In the genomic region with DNA sequence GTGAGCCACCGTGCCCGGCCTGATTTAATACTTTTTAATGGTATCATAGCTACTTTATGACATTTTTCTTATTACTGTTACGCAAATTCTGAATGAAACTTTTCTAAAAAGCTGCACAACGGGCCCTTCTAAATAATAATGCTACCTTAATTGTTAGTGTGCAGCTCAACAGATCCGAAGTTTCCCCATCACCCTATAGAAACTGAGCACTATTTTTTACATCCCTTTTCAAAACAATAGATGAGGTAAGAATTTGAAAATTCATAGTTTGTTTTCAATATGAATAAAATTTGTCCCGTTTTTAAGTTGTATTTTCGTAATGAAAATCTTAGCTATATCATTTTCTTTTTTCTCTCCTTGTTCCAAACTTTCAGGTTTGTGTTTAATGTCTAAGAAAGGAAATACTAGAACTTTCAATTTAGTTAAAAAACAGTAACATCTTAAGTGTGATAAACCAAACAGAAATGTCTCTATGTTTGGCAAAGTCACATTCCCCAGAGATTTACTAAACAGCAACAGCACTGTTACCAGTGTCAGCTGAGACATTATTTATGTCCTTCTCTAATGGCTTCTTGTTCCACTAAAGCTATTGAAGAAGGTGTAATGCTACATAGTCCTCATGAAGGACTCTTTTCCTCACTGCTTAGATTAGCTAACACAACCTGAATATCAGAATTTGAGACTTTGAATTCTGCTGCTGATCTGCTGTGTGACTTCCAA, we compare ENCODE assay signal across 15 cellular contexts. TPM values are rescaled to one million over a fixed set of nuclear protein-coding genes. Genes with fewer than 3 reads are reported as not detected.
DNase-seq lines count a peak whose midpoint lies in the region; ATAC-seq, FAIRE-seq and TF ChIP-seq lines count a peak whose summit lies in the region.
"Had no signal": no experiment of that assay in that cellular context is flagged by ENCODE, and none has a peak within 500 bp of the region (broad histone marks: within the 10 kb centered on the region; RNA-seq: fewer than 3 reads in every experiment).

No MANE protein-coding gene starts in this region.

- H3K9me3 Mint-ChIP-seq in activated naive CD4-positive, alpha-beta T cell treated with anti-CD3 and anti-CD28 coated beads, Interleukin-2, amount 50 U/mL, for 24 hours, result no peaks in the 10 kb centered on the region
- no peaks in the 10 kb centered on the region for H3K9me3 Mint-ChIP-seq in stimulated activated naive CD8-positive, alpha-beta T cell treated with anti-CD3 and anti-CD28 coated beads, Interleukin-15, amount 100 ng/mL, for 72 hours
- H3K9me3 Mint-ChIP-seq: activated naive CD8-positive, alpha-beta T cell treated with anti-CD3 and anti-CD28 coated beads, Interleukin-2, amount 10 ng/mL, durations not matched to agents 7 days and 5 days had no signal

- H3K4me3 ChIP-seq in OCI-LY1 (ENCODE audit: low read depth, low read length, poor library complexity, severe bottlenecking) (no peak overlapping the region), fibroblast of villous mesenchyme (ENCODE audit: low read depth, low read length) (no peak overlapping the region), small intestine (ENCODE audit: low read depth in 1 of 2, low read length in 2 of 2) (no peak overlapping the region)
- H3K4me3 ChIP-seq: heart left ventricle, thyroid gland had no signal

- H3K4me3 Mint-ChIP-seq in activated naive CD4-positive, alpha-beta T cell treated with anti-CD3 and anti-CD28 coated beads, Interleukin-2, amount 50 U/mL, for 24 hours, result peak overlapping the region; percentile 20
- H3K4me3 Mint-ChIP-seq in stimulated activated naive CD8-positive, alpha-beta T cell treated with anti-CD3 and anti-CD28 coated beads, Interleukin-15, amount 100 ng/mL, for 72 hours, result peak overlapping the region; percentile 1 to 10
- H3K4me3 Mint-ChIP-seq: activated naive CD8-positive, alpha-beta T cell treated with anti-CD3 and anti-CD28 coated beads, Interleukin-2, amount 10 ng/mL, durations not matched to agents 7 days and 5 days had no signal

- H3K4me1 ChIP-seq in OCI-LY1 (ENCODE audit: insufficient read depth, low read length, severe bottlenecking), result peaks cover 83% of the 10 kb centered on the region
- no peaks in the 10 kb centered on the region for H3K4me1 ChIP-seq in small intestine (ENCODE audit: control insufficient read depth in 2 of 2, insufficient read depth in 1 of 2, low read depth in 1 of 2, low read length in 1 of 2)
- H3K4me1 ChIP-seq: thyroid gland had no signal

- H3K36me3 ChIP-seq in OCI-LY1 (ENCODE audit: insufficient read depth, low read length), result 0 out of 2 replicates have a peak, but pooled peaks cover 4% of the 10 kb centered on the region
- no peaks in the 10 kb centered on the region for H3K36me3 ChIP-seq in small intestine (ENCODE audit: control insufficient read depth in 2 of 2, insufficient read depth in 2 of 2, low read length in 2 of 2)
- H3K36me3 ChIP-seq: heart left ventricle, thyroid gland had no signal

- H3K27ac Mint-ChIP-seq in activated naive CD4-positive, alpha-beta T cell treated with anti-CD3 and anti-CD28 coated beads, Interleukin-2, amount 50 U/mL, for 24 hours, result peak overlapping the region; percentile 36
- peak overlapping the region; percentile 44 to 63 for H3K27ac Mint-ChIP-seq in stimulated activated naive CD8-positive, alpha-beta T cell treated with anti-CD3 and anti-CD28 coated beads, Interleukin-15, amount 100 ng/mL, for 72 hours
- H3K27ac Mint-ChIP-seq: activated naive CD8-positive, alpha-beta T cell treated with anti-CD3 and anti-CD28 coated beads, Interleukin-2, amount 10 ng/mL, durations not matched to agents 7 days and 5 days had no signal

- H3K9ac ChIP-seq in OCI-LY1 (ENCODE audit: low read length), result no peak overlapping the region

- H3K79me2 ChIP-seq in OCI-LY1 (ENCODE audit: insufficient read depth, low read length), result peaks cover 75% of the 10 kb centered on the region

- peaks cover 8% of the 10 kb centered on the region for H3K36me3 Mint-ChIP-seq in activated naive CD4-positive, alpha-beta T cell treated with anti-CD3 and anti-CD28 coated beads, Interleukin-2, amount 50 U/mL, for 24 hours

- H4K20me1 ChIP-seq in OCI-LY1 (ENCODE audit: insufficient read depth, low read length), result no peaks in the 10 kb centered on the region

- no peaks in the 10 kb centered on the region for H3K27me3 Mint-ChIP-seq in activated naive CD4-positive, alpha-beta T cell treated with anti-CD3 and anti-CD28 coated beads, Interleukin-2, amount 50 U/mL, for 24 hours
- H3K27me3 Mint-ChIP-seq in stimulated activated naive CD8-positive, alpha-beta T cell treated with anti-CD3 and anti-CD28 coated beads, Interleukin-15, amount 100 ng/mL, for 72 hours, result no peaks in the 10 kb centered on the region
- H3K27me3 Mint-ChIP-seq: activated naive CD8-positive, alpha-beta T cell treated with anti-CD3 and anti-CD28 coated beads, Interleukin-2, amount 10 ng/mL, durations not matched to agents 7 days and 5 days had no signal

- H3K9me2 ChIP-seq in OCI-LY1 (ENCODE audit: low read depth, low read length), result no peaks in the 10 kb centered on the region

- no peaks in the 10 kb centered on the region; the same call in 1 of the 2 replicates for H3F3A ChIP-seq in OCI-LY1 (ENCODE audit: insufficient read depth, low read length)

- no peak for ATAC-seq in stimulated activated naive CD8-positive, alpha-beta T cell treated with anti-CD3 and anti-CD28 coated beads, Interleukin-15, amount 100 ng/mL, for 72 hours
- no peak for ATAC-seq in HG03520 (IDR thresholded peaks at IDR 0.05; ENCODE audit: unreplicated experiment)
- ATAC-seq: heart left ventricle had no signal

- H3K27ac ChIP-seq in OCI-LY1 (ENCODE audit: low read depth, low read length, poor library complexity, severe bottlenecking), result no peak overlapping the region
- H3K27ac ChIP-seq in small intestine (ENCODE audit: low read depth in 1 of 2, low read length in 1 of 2), result no peak overlapping the region
- H3K27ac ChIP-seq: heart left ventricle, thyroid gland had no signal

- no peak overlapping the region for H2AFZ ChIP-seq in OCI-LY1 (ENCODE audit: low read length)

- FAIRE-seq in small intestine (lab: Jason Lieb, UNC), result no peak

- peak overlapping the region; percentile 24; the same call in 1 of the 2 replicates for H3K4me2 ChIP-seq in OCI-LY1 (ENCODE audit: low read length)

- no peak for DNase-seq in activated naive CD4-positive, alpha-beta T cell treated with anti-CD3 and anti-CD28 coated beads, Interleukin-2, amount 50 U/mL, for 16 hours
- peak; percentile 40 for DNase-seq in fibroblast of villous mesenchyme (ENCODE audit: low read depth)
- no peak for DNase-seq in stimulated activated naive CD8-positive, alpha-beta T cell treated with anti-CD3 and anti-CD28 coated beads, Interleukin-15, amount 100 ng/mL, for 72 hours
- DNase-seq in iPS-NIHi11 (ENCODE audit: low spot score), result no peak
- DNase-seq in small intestine, result no peak
- DNase-seq: activated naive CD8-positive, alpha-beta T cell treated with anti-CD3 and anti-CD28 coated beads, Interleukin-2, amount 10 ng/mL, durations not matched to agents 7 days and 5 days; C1 segment of cervical spinal cord; central memory CD4-positive, alpha-beta T cell; heart left ventricle; SHP77 treated with DMSO at 0.1 percent for 48 hours; stimulated activated CD4-positive, alpha-beta T cell treated with anti-CD3 and anti-CD28 coated beads, Interleukin-15, amount 100 ng/mL, for 24 hours; thyroid gland had no signal

- no peaks in the 10 kb centered on the region for H3K27me3 ChIP-seq in OCI-LY1 (ENCODE audit: insufficient read depth, low read length)
- no peaks in the 10 kb centered on the region for H3K27me3 ChIP-seq in small intestine (ENCODE audit: control insufficient read depth in 2 of 2, insufficient read depth in 2 of 2, low read length in 2 of 2)
- H3K27me3 ChIP-seq: heart left ventricle, thyroid gland had no signal

- no peak for TF ChIP-seq CTCF in OCI-LY1 (IDR thresholded peaks at IDR 0.05; ENCODE audit: low read length)
- TF ChIP-seq CTCF in fibroblast of villous mesenchyme (IDR thresholded peaks at IDR 0.05; ENCODE audit: insufficient read depth, low read depth, low read length), result no peak

- H3K4me1 Mint-ChIP-seq in activated naive CD4-positive, alpha-beta T cell treated with anti-CD3 and anti-CD28 coated beads, Interleukin-2, amount 50 U/mL, for 24 hours, result peaks cover 94% of the 10 kb centered on the region
- peaks cover 80% of the 10 kb centered on the region for H3K4me1 Mint-ChIP-seq in stimulated activated naive CD8-positive, alpha-beta T cell treated with anti-CD3 and anti-CD28 coated beads, Interleukin-15, amount 100 ng/mL, for 72 hours

- H3K9me3 ChIP-seq in OCI-LY1 (ENCODE audit: low read length), result no peaks in the 10 kb centered on the region
- H3K9me3 ChIP-seq in small intestine (ENCODE audit: control insufficient read depth, low read depth), result no peaks in the 10 kb centered on the region
- H3K9me3 ChIP-seq: heart left ventricle, thyroid gland had no signal

- WGBS in small intestine, 3 donors, result 83 to 84% (median 83%) methylated on average over 7 of the region's 7 CpGs

RNA-seq across cellular contexts. Expression of gene KIF2A, which starts 22.9 kb away (rescaled TPM):
- total RNA-seq in fibroblast of villous mesenchyme, result 58.3 and 69.1 TPM in 2 replicates
- 10 to 100 TPM; 10.8 to 13.7 (median 12.1) TPM for polyA plus RNA-seq in small intestine
